13 cellular contexts compared by ENCODE assay signal in genomic region chr2:109264595-109265328, GRCh38.
A peak's percentile ranks its signal among the peaks of the same experiment; 100 is the strongest.
DNase-seq lines count a peak whose midpoint lies in the region; ATAC-seq and TF ChIP-seq lines count a peak whose summit lies in the region.
"Had no signal": no experiment of that assay in that cellular context is flagged by ENCODE, and none has a peak within 500 bp of the region (broad histone marks: within the 10 kb centered on the region; RNA-seq: fewer than 3 reads in every experiment).

No MANE protein-coding gene starts in this region.

- no peaks in the 10 kb centered on the region for H3K27me3 ChIP-seq in WERI-Rb-1 (ENCODE audit: insufficient read depth, low read depth, severe bottlenecking)
- H3K27me3 ChIP-seq: gastrocnemius medialis had no signal

- H3K4me3 ChIP-seq in WERI-Rb-1 (ENCODE audit: low read depth, low read length) (no peak overlapping the region), foreskin fibroblast (ENCODE audit: low read depth in 1 of 2, low read length in 2 of 2) (no peak overlapping the region)
- H3K4me3 ChIP-seq: gastrocnemius medialis had no signal

- no peaks in the 10 kb centered on the region for H3K36me3 ChIP-seq in WERI-Rb-1
- H3K36me3 ChIP-seq: gastrocnemius medialis had no signal

- H3K27ac ChIP-seq in WERI-Rb-1 = peak overlapping the region; percentile 68
- H3K27ac ChIP-seq: gastrocnemius medialis had no signal

- ATAC-seq in HG03520 (IDR thresholded peaks at IDR 0.05; ENCODE audit: unreplicated experiment) = no peak
- ATAC-seq: gastrocnemius medialis; stimulated activated naive CD8-positive, alpha-beta T cell treated with anti-CD3 and anti-CD28 coated beads, Interleukin-15, Interleukin-2, amounts not matched to agents 100 U/mL and 50 U/mL, for 24 hours had no signal

- TF ChIP-seq CTCF in WERI-Rb-1 (IDR thresholded peaks at IDR 0.05; ENCODE audit: low read depth, low read length) (peak; percentile 14; the same call in 1 of the 2 replicates), foreskin fibroblast (IDR thresholded peaks at IDR 0.05; ENCODE audit: low read depth, low read length) (no peak)

- DNase-seq in GM03348 (ENCODE audit: low spot score) = peak; percentile 73
- peak; percentile 72 for DNase-seq in WERI-Rb-1
- peak; percentile 64 to 66 for DNase-seq in foreskin fibroblast
- peak; percentile 82 for DNase-seq in smooth muscle cell of the brain vasculature (ENCODE audit: low read depth, low spot score)
- DNase-seq in hepatic stellate cell (ENCODE audit: low spot score) = no peak
- no peak for DNase-seq in Kasumi-1 (lab: John Stamatoyannopoulos, UW)
- DNase-seq: activated CD4-positive, CD25-positive, alpha-beta regulatory T cell; cerebellar nuclear complex; gastrocnemius medialis; MM.1S; stimulated activated CD4-positive, alpha-beta T cell treated with anti-CD3 and anti-CD28 coated beads, Interleukin-4, amount 100 ng/mL, for 1 hour; stimulated activated naive CD8-positive, alpha-beta T cell treated with anti-CD3 and anti-CD28 coated beads, Interleukin-15, Interleukin-2, amounts not matched to agents 100 U/mL and 50 U/mL, for 24 hours had no signal

- H3K9me3 ChIP-seq in WERI-Rb-1 (ENCODE audit: severe bottlenecking) = no peaks in the 10 kb centered on the region
- H3K9me3 ChIP-seq: gastrocnemius medialis had no signal

Comparison
In these comparisons a context has a peak if more than half of its experiments do, and no peak if none do; other contexts are left out.
1. DNase-seq: peak in GM03348 (single experiment), WERI-Rb-1 (single experiment), foreskin fibroblast (2 of 2) and smooth muscle cell of the brain vasculature (single experiment); none in hepatic stellate cell (single experiment) and Kasumi-1 (0 of 2).